Comparison of ENCODE assay signal across 15 cellular contexts in genomic region chr12:915090-915489, GRCh38. TPM values are rescaled to one million over a fixed set of nuclear protein-coding genes. Genes with fewer than 3 reads are reported as not detected.
DNase-seq lines count a peak whose midpoint lies in the region; ATAC-seq and TF ChIP-seq lines count a peak whose summit lies in the region.
"Had no signal": no experiment of that assay in that cellular context is flagged by ENCODE, and none has a peak within 500 bp of the region (broad histone marks: within the 10 kb centered on the region; RNA-seq: fewer than 3 reads in every experiment).

No MANE protein-coding gene starts in this region.

- H3K36me3 ChIP-seq in HAP-1 (replicated peaks) = peaks cover 82% of the 10 kb centered on the region

- H3K4me3 ChIP-seq in HAP-1 = no peak overlapping the region
- H3K4me3 ChIP-seq: prostate gland had no signal

- H3K4me1 Mint-ChIP-seq in CD4-positive, alpha-beta T cell (ENCODE audit: low read depth) = peaks cover 23% of the 10 kb centered on the region
- peaks cover 17% of the 10 kb centered on the region for H3K4me1 Mint-ChIP-seq in T-helper 2 cell treated with Interferon-gamma antibody and Interleukin-4, amounts not matched to agents 5 μg/mL and 100 μg/mL, for 36 hours (ENCODE audit: low read depth)
- H3K4me1 Mint-ChIP-seq in immature natural killer cell = peaks cover 21 to 32% of the 10 kb centered on the region in 2 donors

- no peaks in the 10 kb centered on the region for H3K27me3 ChIP-seq in CD4-positive, alpha-beta T cell (ENCODE audit: control insufficient read depth, insufficient read depth, low read length)
- no peaks in the 10 kb centered on the region for H3K27me3 ChIP-seq in HAP-1 (ENCODE audit: low read depth)

- peaks cover 89% of the 10 kb centered on the region for H3K36me3 Mint-ChIP-seq in CD4-positive, alpha-beta T cell (ENCODE audit: low read depth)
- peaks cover 57% of the 10 kb centered on the region for H3K36me3 Mint-ChIP-seq in T-helper 2 cell treated with Interferon-gamma antibody and Interleukin-4, amounts not matched to agents 5 μg/mL and 100 μg/mL, for 36 hours (ENCODE audit: low read depth)
- H3K36me3 Mint-ChIP-seq in immature natural killer cell = peaks cover 11 to 37% (median 12%) of the 10 kb centered on the region in 3 donors

- CTCF ChIA-PET in CD4-positive, alpha-beta T cell (lab: Charles Lee) = interaction anchor here (0.9 kb wide), 1 partner anchor 34 kb away, joined by 3 read pairs; the partner anchor contains the start of gene RAD52

- peak overlapping the region; percentile 75 for H3K27ac Mint-ChIP-seq in CD4-positive, alpha-beta T cell
- H3K27ac Mint-ChIP-seq in T-helper 2 cell treated with Interferon-gamma antibody and Interleukin-4, amounts not matched to agents 5 μg/mL and 100 μg/mL, for 36 hours = peak overlapping the region; percentile 69
- peak overlapping the region; percentile 50 to 90 (median 77) for H3K27ac Mint-ChIP-seq in immature natural killer cell

- H3K4me1 ChIP-seq in HAP-1 = peaks cover 9% of the 10 kb centered on the region; the same call in 1 of the 2 replicates
- H3K4me1 ChIP-seq: prostate gland had no signal

- intact Hi-C loops in CD4-positive, alpha-beta T cell (cut with DNase I, micrococcal nuclease) = no loop called here

- no peaks in the 10 kb centered on the region for H3K9me3 Mint-ChIP-seq in CD4-positive, alpha-beta T cell
- no peaks in the 10 kb centered on the region for H3K9me3 Mint-ChIP-seq in T-helper 2 cell treated with Interferon-gamma antibody and Interleukin-4, amounts not matched to agents 5 μg/mL and 100 μg/mL, for 36 hours
- H3K9me3 Mint-ChIP-seq in immature natural killer cell = no peaks in the 10 kb centered on the region

- no peak overlapping the region for H3K4me3 Mint-ChIP-seq in CD4-positive, alpha-beta T cell
- peak overlapping the region; percentile 18 for H3K4me3 Mint-ChIP-seq in T-helper 2 cell treated with Interferon-gamma antibody and Interleukin-4, amounts not matched to agents 5 μg/mL and 100 μg/mL, for 36 hours
- peak overlapping the region in 4 of 5 donors; percentile 4 to 16 (median 10) for H3K4me3 Mint-ChIP-seq in immature natural killer cell
- H3K4me3 Mint-ChIP-seq: CD14-positive monocyte had no signal

- no peaks in the 10 kb centered on the region for H3K27me3 Mint-ChIP-seq in CD4-positive, alpha-beta T cell
- H3K27me3 Mint-ChIP-seq in T-helper 2 cell treated with Interferon-gamma antibody and Interleukin-4, amounts not matched to agents 5 μg/mL and 100 μg/mL, for 36 hours (ENCODE audit: low read depth) = no peaks in the 10 kb centered on the region
- H3K27me3 Mint-ChIP-seq in immature natural killer cell (ENCODE audit: low read depth in 3 of 3) = peaks cover 0 to 5% (median 1%) of the 10 kb centered on the region in 3 donors

- H3K27ac ChIP-seq in CD4-positive, alpha-beta T cell (ENCODE audit: low read depth, low read length) = peak overlapping the region; percentile 11
- H3K27ac ChIP-seq: prostate gland had no signal

- in situ Hi-C loops in HAP-1 (cut with MboI; ENCODE audit: low sequenced_read_pairs) = no loop called here

- H3K9me3 ChIP-seq in CD4-positive, alpha-beta T cell (ENCODE audit: control insufficient read depth, low read length) = no peaks in the 10 kb centered on the region
- H3K9me3 ChIP-seq in HAP-1 = no peaks in the 10 kb centered on the region
- H3K9me3 ChIP-seq: prostate gland had no signal

- TF ChIP-seq CTCF in CD4-positive, alpha-beta T cell (IDR thresholded peaks at IDR 0.05) = no peak

- no peak for ATAC-seq in CD4-positive, alpha-beta T cell (ENCODE audit: poor library complexity)
- ATAC-seq in GM19455 (IDR thresholded peaks at IDR 0.05; ENCODE audit: unreplicated experiment) (no peak), esophagus mucosa (no peak)

- DNase-seq in CD4-positive, alpha-beta T cell = no peak
- peak; percentile 7 to 22 for DNase-seq in HAP-1 (ENCODE audit: low spot score in 2 of 2)
- no peak for DNase-seq in T-helper 2 cell treated with Interferon-gamma antibody and Interleukin-4, amounts not matched to agents 5 μg/mL and 100 μg/mL, for 36 hours (ENCODE audit: low spot score)
- DNase-seq in immature natural killer cell = peak in 2 of 3 donors; percentile 17 to 18
- no peak for DNase-seq in NCI-H748 (lab: John Stamatoyannopoulos, UW; ENCODE audit: unreplicated experiment)
- no peak for DNase-seq in foreskin melanocyte
- DNase-seq: activated CD8-positive, alpha-beta memory T cell treated with anti-CD3 and anti-CD28 coated beads for 24 hours; aorta; NCI-H146; NK-92 treated with Interleukin-12 subunit alpha and Interleukin-12 subunit beta, amount 100 ng/mL, for 24 hours; stimulated activated CD4-positive, alpha-beta T cell treated with anti-CD3 and anti-CD28 coated beads, Interleukin-2, amount 100 ng/mL, for 48 hours had no signal

- POLR2A ChIA-PET in CD4-positive, alpha-beta T cell (lab: Charles Lee) = interaction anchor here (0.5 to 1.3 kb wide), 2 partner anchors 34 to 153 kb away, joined by 3 to 5 read pairs; partner anchors contain the start of gene RAD52

RNA-seq across cellular contexts. Expression of gene RAD52, which starts 34.4 kb away (rescaled TPM):
- 1 to 10 TPM; 7.0 to 8.1 TPM for total RNA-seq in CD4-positive, alpha-beta T cell
- 1 to 10 TPM in 2 of 3 donors, under 1 TPM in 1; 0.11 to 6.0 (median 4.9) TPM for polyA plus RNA-seq in immature natural killer cell
- total RNA-seq in esophagus mucosa = 4.7 TPM

Comparison
In these comparisons a context has a peak if more than half of its experiments do, and no peak if none do; other contexts are left out.
1. DNase-seq: peak in HAP-1 (2 of 2) and immature natural killer cell (2 of 3); none in CD4-positive, alpha-beta T cell (0 of 10), T-helper 2 cell treated with Interferon-gamma antibody and Interleukin-4, amounts not matched to agents 5 μg/mL and 100 μg/mL, for 36 hours (single experiment), NCI-H748 (single experiment) and foreskin melanocyte (single experiment).
2. Peak in every context shown above with its lines, with median percentiles within 50 percentile points of each other: H3K27ac Mint-ChIP-seq.